Comparison of ENCODE assay signal across 10 cellular contexts in the genomic region with DNA sequence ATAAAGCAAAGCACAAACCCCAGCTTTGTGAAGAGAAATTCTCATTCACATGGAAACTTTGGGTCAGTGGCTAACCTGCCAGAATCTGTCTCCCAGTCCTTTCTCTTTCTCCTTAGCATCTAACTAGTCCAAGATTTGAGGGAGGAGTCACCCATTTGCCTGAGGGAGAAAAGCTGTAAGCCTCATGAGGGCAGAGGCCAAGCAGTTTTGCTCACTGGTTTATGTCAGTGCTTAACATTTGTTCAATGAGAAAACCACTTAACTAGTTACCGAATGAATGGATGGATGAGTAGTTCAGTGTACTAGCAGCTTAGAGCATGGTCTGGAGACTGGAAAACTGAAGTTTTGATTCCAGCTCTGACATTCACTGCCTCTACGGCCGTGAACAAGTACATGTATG. TPM values are rescaled to one million over a fixed set of nuclear protein-coding genes. Genes with fewer than 3 reads are reported as not detected.
DNase-seq lines count a peak whose midpoint lies in the region; ATAC-seq and TF ChIP-seq lines count a peak whose summit lies in the region.
"Had no signal": no experiment of that assay in that cellular context is flagged by ENCODE, and none has a peak within 500 bp of the region (broad histone marks: within the 10 kb centered on the region; RNA-seq: fewer than 3 reads in every experiment).

No MANE protein-coding gene starts in this region.

- H3K36me3 Mint-ChIP-seq in activated CD8-positive, alpha-beta T cell treated with anti-CD3 and anti-CD28 coated beads for 36 hours (ENCODE audit: low read depth): no peaks in the 10 kb centered on the region
- peaks cover 7% of the 10 kb centered on the region for H3K36me3 Mint-ChIP-seq in progenitor cell of endocrine pancreas (ENCODE audit: insufficient read depth)
- H3K36me3 Mint-ChIP-seq: activated naive CD4-positive, alpha-beta T cell treated with anti-CD3 and anti-CD28 coated beads, Interleukin-2, amount 50 U/mL, for 24 hours had no signal

- DNase-seq in left ventricle myocardium inferior: no peak
- no peak for DNase-seq in cardiac septum (ENCODE audit: low spot score)
- no peak for DNase-seq in activated CD8-positive, alpha-beta T cell treated with anti-CD3 and anti-CD28 coated beads for 36 hours
- no peak for DNase-seq in lower lobe of right lung
- DNase-seq in upper lobe of right lung: no peak
- no peak for DNase-seq in progenitor cell of endocrine pancreas (ENCODE audit: low spot score, unreplicated experiment)
- DNase-seq in NCI-H2081 treated with DMSO at 0.1 percent for 48 hours (lab: John Stamatoyannopoulos, UW): no peak
- no peak for DNase-seq in NCI-H774 (lab: John Stamatoyannopoulos, UW)
- DNase-seq: occipital lobe had no signal

- no peaks in the 10 kb centered on the region for H3K27me3 ChIP-seq in left ventricle myocardium inferior (ENCODE audit: low read depth)
- H3K27me3 ChIP-seq in lower lobe of right lung (ENCODE audit: low read depth): no peaks in the 10 kb centered on the region
- H3K27me3 ChIP-seq in upper lobe of right lung: no peaks in the 10 kb centered on the region

- H3K4me3 ChIP-seq in left ventricle myocardium inferior (no peak overlapping the region), lower lobe of right lung (no peak overlapping the region), upper lobe of right lung (no peak overlapping the region)

- POLR2A ChIA-PET in activated CD8-positive, alpha-beta T cell treated with anti-CD3 and anti-CD28 coated beads for 36 hours (lab: Charles Lee): interaction anchor here (1.1 to 3.1 kb wide), 2 partner anchors 19 to 69 kb away, joined by 3 to 9 read pairs; no protein-coding TSS in a partner anchor

- H3K9me3 ChIP-seq in left ventricle myocardium inferior (replicated peaks) (no peaks in the 10 kb centered on the region), lower lobe of right lung (no peaks in the 10 kb centered on the region), upper lobe of right lung (no peaks in the 10 kb centered on the region)

- intact Hi-C loops in left ventricle myocardium inferior (cut with micrococcal nuclease): no loop called here
- intact Hi-C loops in cardiac septum (cut with DNase I): no loop called here
- intact Hi-C loops in activated CD8-positive, alpha-beta T cell treated with anti-CD3 and anti-CD28 coated beads for 36 hours (cut with micrococcal nuclease): loop anchor here (2.0 kb wide), 1 partner anchor 63 kb away; no protein-coding TSS in a partner anchor
- intact Hi-C loops in lower lobe of right lung (cut with DNase I): no loop called here
- intact Hi-C loops in upper lobe of right lung (cut with DNase I): no loop called here

- no peak overlapping the region for H3K4me3 Mint-ChIP-seq in activated CD8-positive, alpha-beta T cell treated with anti-CD3 and anti-CD28 coated beads for 36 hours
- no peak overlapping the region for H3K4me3 Mint-ChIP-seq in progenitor cell of endocrine pancreas (ENCODE audit: low read depth)
- H3K4me3 Mint-ChIP-seq: activated naive CD4-positive, alpha-beta T cell treated with anti-CD3 and anti-CD28 coated beads, Interleukin-2, amount 50 U/mL, for 24 hours had no signal

- H3K4me1 ChIP-seq in left ventricle myocardium inferior (peaks cover 90% of the 10 kb centered on the region), lower lobe of right lung (peaks cover 53% of the 10 kb centered on the region), upper lobe of right lung (peaks cover 42% of the 10 kb centered on the region)

- CTCF ChIA-PET in activated CD8-positive, alpha-beta T cell treated with anti-CD3 and anti-CD28 coated beads for 36 hours (lab: Charles Lee): interaction anchor here (0.9 to 1.4 kb wide), 3 partner anchors 23 to 211 kb away, joined by 3 to 4 read pairs (median 4); no protein-coding TSS in a partner anchor

- TF ChIP-seq CTCF in left ventricle myocardium inferior (IDR thresholded peaks at IDR 0.05; ENCODE audit: borderline replicate concordance) (no peak), lower lobe of right lung (IDR thresholded peaks at IDR 0.05) (no peak), upper lobe of right lung (IDR thresholded peaks at IDR 0.05) (no peak), progenitor cell of endocrine pancreas (IDR thresholded peaks at IDR 0.05; ENCODE audit: unreplicated experiment) (no peak)
- TF ChIP-seq CTCF in activated CD8-positive, alpha-beta T cell treated with anti-CD3 and anti-CD28 coated beads for 36 hours (IDR thresholded peaks at IDR 0.05): no peak

- H3K27me3 Mint-ChIP-seq in activated CD8-positive, alpha-beta T cell treated with anti-CD3 and anti-CD28 coated beads for 36 hours: no peaks in the 10 kb centered on the region
- peaks cover 3% of the 10 kb centered on the region for H3K27me3 Mint-ChIP-seq in progenitor cell of endocrine pancreas
- H3K27me3 Mint-ChIP-seq: activated naive CD4-positive, alpha-beta T cell treated with anti-CD3 and anti-CD28 coated beads, Interleukin-2, amount 50 U/mL, for 24 hours had no signal

- peak overlapping the region; percentile 85 for H3K27ac Mint-ChIP-seq in activated CD8-positive, alpha-beta T cell treated with anti-CD3 and anti-CD28 coated beads for 36 hours
- H3K27ac Mint-ChIP-seq in progenitor cell of endocrine pancreas: no peak overlapping the region
- H3K27ac Mint-ChIP-seq: activated naive CD4-positive, alpha-beta T cell treated with anti-CD3 and anti-CD28 coated beads, Interleukin-2, amount 50 U/mL, for 24 hours had no signal

- peaks cover 14% of the 10 kb centered on the region for H3K36me3 ChIP-seq in left ventricle myocardium inferior
- no peaks in the 10 kb centered on the region for H3K36me3 ChIP-seq in lower lobe of right lung
- no peaks in the 10 kb centered on the region for H3K36me3 ChIP-seq in upper lobe of right lung

- peaks cover 47% of the 10 kb centered on the region for H3K4me1 Mint-ChIP-seq in activated CD8-positive, alpha-beta T cell treated with anti-CD3 and anti-CD28 coated beads for 36 hours (ENCODE audit: low read depth)
- H3K4me1 Mint-ChIP-seq in progenitor cell of endocrine pancreas (ENCODE audit: low read depth): peaks cover 8% of the 10 kb centered on the region

- no peak for ATAC-seq in activated CD8-positive, alpha-beta T cell treated with anti-CD3 and anti-CD28 coated beads for 36 hours
- ATAC-seq in lower lobe of right lung (no peak), upper lobe of right lung (no peak)

- H3K27ac ChIP-seq in left ventricle myocardium inferior (replicated peaks): peak overlapping the region; percentile 70
- peak overlapping the region; percentile 38 for H3K27ac ChIP-seq in lower lobe of right lung
- peak overlapping the region; percentile 14 for H3K27ac ChIP-seq in upper lobe of right lung

- H3K9me3 Mint-ChIP-seq in activated CD8-positive, alpha-beta T cell treated with anti-CD3 and anti-CD28 coated beads for 36 hours: no peaks in the 10 kb centered on the region
- no peaks in the 10 kb centered on the region for H3K9me3 Mint-ChIP-seq in progenitor cell of endocrine pancreas (ENCODE audit: low read depth)
- H3K9me3 Mint-ChIP-seq: activated naive CD4-positive, alpha-beta T cell treated with anti-CD3 and anti-CD28 coated beads, Interleukin-2, amount 50 U/mL, for 24 hours had no signal

RNA-seq across cellular contexts. Expression of gene ADAM19, which starts 36.0 kb away (rescaled TPM):
- 17.7 TPM for total RNA-seq in left ventricle myocardium inferior
- 97.1 TPM for total RNA-seq in cardiac septum
- total RNA-seq in activated CD8-positive, alpha-beta T cell treated with anti-CD3 and anti-CD28 coated beads for 36 hours: 10 to 100 TPM; 12.3 to 12.9 TPM
- total RNA-seq in lower lobe of right lung: 12.0 TPM
- total RNA-seq in upper lobe of right lung: 10.6 TPM
- 13.4 and 15.9 TPM in 2 replicates for total RNA-seq in progenitor cell of endocrine pancreas

Comparison
In these comparisons a context has a peak if more than half of its experiments do, and no peak if none do; other contexts are left out.
1. H3K27ac ChIP-seq: peak in every context shown above with its lines; median percentile 70 in left ventricle myocardium inferior; 38 in lower lobe of right lung; 14 in upper lobe of right lung.